In genomic region chr12:89768586-89769482, GRCh38 we compare ENCODE assay signal across 9 cellular contexts.
DNase-seq lines count a peak whose midpoint lies in the region; ATAC-seq, FAIRE-seq and TF ChIP-seq lines count a peak whose summit lies in the region.
"Had no signal": no experiment of that assay in that cellular context is flagged by ENCODE, and none has a peak within 500 bp of the region (broad histone marks: within the 10 kb centered on the region; RNA-seq: fewer than 3 reads in every experiment).

No MANE protein-coding gene starts in this region.

- DNase-seq in A673 (ENCODE audit: low spot score), result peak; percentile 32
- DNase-seq in H54 (ENCODE audit: insufficient read length, low spot score), result peak; percentile 34
- no peak for DNase-seq in T-helper 17 cell
- DNase-seq in hepatocyte (ENCODE audit: low spot score), result peak; percentile 71
- no peak for DNase-seq in SHP77 (lab: John Stamatoyannopoulos, UW)
- DNase-seq in Right ventricle myocardium inferior (ENCODE audit: missing footprints), result no peak

- H3K4me2 ChIP-seq in hepatocyte, result no peak overlapping the region

- intact Hi-C loops in A673 (cut with micrococcal nuclease; ENCODE audit: unreplicated experiment) (no loop called here), Right ventricle myocardium inferior (cut with DNase I) (no loop called here)

- peak; percentile 99 for FAIRE-seq in H54 (lab: Jason Lieb, UNC)
- FAIRE-seq: colon had no signal

- H3K4me1 Mint-ChIP-seq in T-helper 17 cell, result peaks cover 11% of the 10 kb centered on the region

- 64% methylated on average over 3 of the region's 3 CpGs for WGBS in hepatocyte (ENCODE audit: low lambda C conversion rate, missing lambda C conversion rate)

- no peaks in the 10 kb centered on the region for H3K79me2 ChIP-seq in hepatocyte

- no peak overlapping the region for H3K27ac ChIP-seq in A673 (ENCODE audit: low read depth, low read length, poor library complexity, severe bottlenecking)
- peak overlapping the region; percentile 81 for H3K27ac ChIP-seq in hepatocyte

- TF ChIP-seq CTCF in A673 (conservative IDR thresholded peaks at IDR 0.05; ENCODE audit: low read depth, low read length) (no peak), hepatocyte (IDR thresholded peaks at IDR 0.05; ENCODE audit: poor library complexity) (no peak)

- no peaks in the 10 kb centered on the region for H3K9me3 ChIP-seq in A673 (ENCODE audit: low read depth, low read length, poor library complexity, severe bottlenecking)
- H3K9me3 ChIP-seq in T-helper 17 cell (ENCODE audit: control insufficient read depth, low read length, poor library complexity, severe bottlenecking), result no peaks in the 10 kb centered on the region
- no peaks in the 10 kb centered on the region for H3K9me3 ChIP-seq in hepatocyte (ENCODE audit: low read depth)

- no peaks in the 10 kb centered on the region for H4K20me1 ChIP-seq in hepatocyte (ENCODE audit: insufficient read depth, poor library complexity, severe bottlenecking)

- peak; percentile 23 for ATAC-seq in T-helper 17 cell
- no peak for ATAC-seq in HG03045 (IDR thresholded peaks at IDR 0.05; ENCODE audit: unreplicated experiment)
- no peak for ATAC-seq in GM21360 (IDR thresholded peaks at IDR 0.05; ENCODE audit: unreplicated experiment)
- no peak for ATAC-seq in Right ventricle myocardium inferior

- no peaks in the 10 kb centered on the region for H3K9me2 ChIP-seq in hepatocyte (replicated peaks; ENCODE audit: insufficient read depth)

- H3K4me3 Mint-ChIP-seq in T-helper 17 cell, result no peak overlapping the region

- POLR2A ChIA-PET in A673 (lab: Charles Lee; ENCODE audit: low non-redundant PET), result no interaction called here

- CTCF ChIA-PET in A673 (lab: Charles Lee), result no interaction called here

- H3K4me1 ChIP-seq in A673 (ENCODE audit: insufficient read depth, low read length, poor library complexity, severe bottlenecking), result no peaks in the 10 kb centered on the region
- no peaks in the 10 kb centered on the region for H3K4me1 ChIP-seq in hepatocyte (ENCODE audit: insufficient read depth)

- H3K36me3 ChIP-seq in A673 (ENCODE audit: insufficient read depth, low read length, poor library complexity, severe bottlenecking) (no peaks in the 10 kb centered on the region), hepatocyte (replicated peaks; ENCODE audit: insufficient read depth, low read depth) (no peaks in the 10 kb centered on the region)

- H3K27ac Mint-ChIP-seq in T-helper 17 cell, result no peak overlapping the region

- TF ChIP-seq POLR2A in H54 (IDR thresholded peaks at IDR 0.05; ENCODE audit: low read depth, low read length), result no peak

- H3K4me3 ChIP-seq in A673 (ENCODE audit: low read depth, low read length, poor library complexity, severe bottlenecking) (no peak overlapping the region), hepatocyte (no peak overlapping the region)

- BruUV-seq in A673 (replicated peaks; lab: Mats Ljungman, UMichigan), result no TSS peak

- no peaks in the 10 kb centered on the region for H3K36me3 Mint-ChIP-seq in T-helper 17 cell (ENCODE audit: low read depth)

- H2AFZ ChIP-seq in hepatocyte, result no peak overlapping the region

- no peaks in the 10 kb centered on the region for H3K27me3 Mint-ChIP-seq in T-helper 17 cell

- H3K27me3 ChIP-seq in A673 (replicated peaks; ENCODE audit: insufficient read depth, low read depth, low read length, poor library complexity), result no peaks in the 10 kb centered on the region
- H3K27me3 ChIP-seq in hepatocyte, result no peaks in the 10 kb centered on the region

Comparison
In these comparisons a context has a peak if more than half of its experiments do, and no peak if none do; other contexts are left out.
1. DNase-seq: peak in A673 (single experiment), H54 (single experiment) and hepatocyte (single experiment); none in T-helper 17 cell (0 of 3), SHP77 (0 of 2) and Right ventricle myocardium inferior (single experiment).